In genomic region chr22:49240016-49240380, GRCh38 we compare ENCODE assay signal across 1 cellular context.
TF ChIP-seq lines count a peak whose summit lies in the region.

No MANE protein-coding gene starts in this region.

TF ChIP-seq in GM23338, 12 proteins besides CTCF, POLR2A, EP300 and RAD21 (continued from another document):
- TF ChIP-seq ZNF114 (CRISPR knock-in tag; IDR thresholded peaks at IDR 0.05) = no peak
- TF ChIP-seq STAT1 (IDR thresholded peaks at IDR 0.05; ENCODE audit: unreplicated experiment) = no peak
- TF ChIP-seq POLR2AphosphoS5 (IDR thresholded peaks at IDR 0.05; ENCODE audit: low read depth) = no peak
- TF ChIP-seq EZH2 (IDR thresholded peaks at IDR 0.05; ENCODE audit: low read depth, unreplicated experiment) = no peak
- TF ChIP-seq CREB1 (CRISPR knock-in tag; IDR thresholded peaks at IDR 0.05; ENCODE audit: low read depth) = no peak
- TF ChIP-seq JUNB (IDR thresholded peaks at IDR 0.05; ENCODE audit: unreplicated experiment) = no peak
- TF ChIP-seq ZNF331 (CRISPR knock-in tag; IDR thresholded peaks at IDR 0.05; ENCODE audit: low read depth) = no peak
- TF ChIP-seq, protein P1, sequence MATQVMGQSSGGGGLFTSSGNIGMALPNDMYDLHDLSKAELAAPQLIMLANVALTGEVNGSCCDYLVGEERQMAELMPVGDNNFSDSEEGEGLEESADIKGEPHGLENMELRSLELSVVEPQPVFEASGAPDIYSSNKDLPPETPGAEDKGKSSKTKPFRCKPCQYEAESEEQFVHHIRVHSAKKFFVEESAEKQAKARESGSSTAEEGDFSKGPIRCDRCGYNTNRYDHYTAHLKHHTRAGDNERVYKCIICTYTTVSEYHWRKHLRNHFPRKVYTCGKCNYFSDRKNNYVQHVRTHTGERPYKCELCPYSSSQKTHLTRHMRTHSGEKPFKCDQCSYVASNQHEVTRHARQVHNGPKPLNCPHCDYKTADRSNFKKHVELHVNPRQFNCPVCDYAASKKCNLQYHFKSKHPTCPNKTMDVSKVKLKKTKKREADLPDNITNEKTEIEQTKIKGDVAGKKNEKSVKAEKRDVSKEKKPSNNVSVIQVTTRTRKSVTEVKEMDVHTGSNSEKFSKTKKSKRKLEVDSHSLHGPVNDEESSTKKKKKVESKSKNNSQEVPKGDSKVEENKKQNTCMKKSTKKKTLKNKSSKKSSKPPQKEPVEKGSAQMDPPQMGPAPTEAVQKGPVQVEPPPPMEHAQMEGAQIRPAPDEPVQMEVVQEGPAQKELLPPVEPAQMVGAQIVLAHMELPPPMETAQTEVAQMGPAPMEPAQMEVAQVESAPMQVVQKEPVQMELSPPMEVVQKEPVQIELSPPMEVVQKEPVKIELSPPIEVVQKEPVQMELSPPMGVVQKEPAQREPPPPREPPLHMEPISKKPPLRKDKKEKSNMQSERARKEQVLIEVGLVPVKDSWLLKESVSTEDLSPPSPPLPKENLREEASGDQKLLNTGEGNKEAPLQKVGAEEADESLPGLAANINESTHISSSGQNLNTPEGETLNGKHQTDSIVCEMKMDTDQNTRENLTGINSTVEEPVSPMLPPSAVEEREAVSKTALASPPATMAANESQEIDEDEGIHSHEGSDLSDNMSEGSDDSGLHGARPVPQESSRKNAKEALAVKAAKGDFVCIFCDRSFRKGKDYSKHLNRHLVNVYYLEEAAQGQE (IDR thresholded peaks at IDR 0.05; ENCODE audit: unreplicated experiment) = no peak
- no peak for TF ChIP-seq NANOG (IDR thresholded peaks at IDR 0.05; ENCODE audit: borderline replicate concordance)
- TF ChIP-seq ETS1 (IDR thresholded peaks at IDR 0.05) = no peak
